34 cellular contexts compared by ENCODE assay signal in the genomic region with DNA sequence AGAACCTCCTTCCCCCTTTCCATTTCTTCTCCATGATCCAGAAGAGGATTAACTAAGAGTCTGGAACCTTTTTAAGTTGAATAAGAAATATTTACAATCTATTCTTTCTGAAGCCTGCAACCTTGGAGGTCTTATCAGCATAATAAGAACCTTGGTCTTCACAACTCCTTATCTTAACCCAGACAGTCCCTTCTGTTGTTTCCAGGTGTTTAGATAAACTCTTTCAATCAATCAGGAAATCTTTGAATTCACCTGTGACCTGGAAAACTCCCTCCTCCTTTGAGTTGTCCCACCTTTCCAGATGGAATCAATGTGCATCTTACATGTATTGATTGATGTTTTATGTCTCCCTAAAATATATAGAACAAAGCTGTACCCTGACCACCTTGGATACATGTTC.
"Had no signal": no experiment of that assay in that cellular context is flagged by ENCODE, and none has a peak within 500 bp of the region (broad histone marks: within the 10 kb centered on the region; RNA-seq: fewer than 3 reads in every experiment).

No MANE protein-coding gene starts in this region.

- H3K27me3 ChIP-seq: MG63 had no signal

- H3K9ac ChIP-seq: KMS-11 had no signal

- H3K9me3 ChIP-seq: MG63 had no signal

- H3K4me3 ChIP-seq: MG63 had no signal

- H3K27ac ChIP-seq: KMS-11 had no signal

- DNase-seq: Karpas-422, Kasumi-1, MG63, MM.1S, MV-4-11, NCI-H1048, NCI-H1092, NCI-H1092 treated with DMSO at 0.1 percent for 48 hours, NCI-H1105, NCI-H1105 treated with DMSO at 0.1 percent for 48 hours, NCI-H1417, NCI-H1417 treated with DMSO at 0.1 percent for 48 hours, NCI-H1436, NCI-H1436 treated with DMSO at 0.1 percent for 48 hours, NCI-H146, NCI-H1694, NCI-H1694 treated with DMSO at 0.1 percent for 48 hours, NCI-H187, NCI-H187 treated with DMSO at 0.1 percent for 48 hours, NCI-H1930, NCI-H2029, NCI-H2029 treated with DMSO at 0.1 percent for 48 hours, NCI-H2081, NCI-H2081 treated with DMSO at 0.1 percent for 48 hours, NCI-H2107, NCI-H2171, NCI-H2171 treated with DMSO at 0.1 percent for 48 hours, NCI-H2227 treated with DMSO at 0.1 percent for 48 hours, NCI-H226, NCI-H345, NCI-H446, NCI-H446 treated with DMSO at 0.1 percent for 48 hours, NCI-H510A had no signal

- H3K4me2 ChIP-seq: KMS-11 had no signal
